In the genomic region with DNA sequence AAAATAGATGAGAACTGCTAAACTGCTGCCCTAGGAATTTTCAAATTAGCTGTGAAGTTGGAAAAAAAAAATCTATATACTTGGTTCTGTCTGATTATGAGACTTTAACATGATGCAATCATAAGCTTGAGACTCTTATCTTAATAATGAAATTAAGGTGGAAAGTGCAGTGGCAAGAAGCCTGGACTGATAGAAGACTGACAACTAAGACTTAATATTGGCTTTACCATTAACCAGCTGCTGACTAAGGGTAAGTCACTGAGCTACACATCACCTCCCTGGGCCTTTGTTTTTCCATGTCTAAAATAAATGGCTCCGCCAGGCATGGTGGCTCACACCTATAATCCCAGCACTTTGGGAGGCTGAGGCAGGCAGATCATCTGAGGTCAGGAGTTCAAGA, we compare ENCODE assay signal across 18 cellular contexts. TPM values are rescaled to one million over a fixed set of nuclear protein-coding genes. Genes with fewer than 3 reads are reported as not detected.
DNase-seq lines count a peak whose midpoint lies in the region; ATAC-seq, FAIRE-seq and TF ChIP-seq lines count a peak whose summit lies in the region.
"Had no signal": no experiment of that assay in that cellular context is flagged by ENCODE, and none has a peak within 500 bp of the region (broad histone marks: within the 10 kb centered on the region; RNA-seq: fewer than 3 reads in every experiment).

No MANE protein-coding gene starts in this region.

- intact Hi-C loops in left lung (cut with DNase I) = no loop called here

- TF ChIP-seq POLR2A in gastroesophageal sphincter (IDR thresholded peaks at IDR 0.05) = no peak

- TF ChIP-seq EP300 in gastroesophageal sphincter (IDR thresholded peaks at IDR 0.05) = no peak

- no peak for TF ChIP-seq CTCF in epithelial cell of proximal tubule (conservative IDR thresholded peaks at IDR 0.05; ENCODE audit: low read depth, low read length)
- no peak for TF ChIP-seq CTCF in gastroesophageal sphincter (IDR thresholded peaks at IDR 0.05)
- no peak for TF ChIP-seq CTCF in nephron progenitor cell (IDR thresholded peaks at IDR 0.05)
- TF ChIP-seq CTCF in left lung (IDR thresholded peaks at IDR 0.05) = no peak

- no peaks in the 10 kb centered on the region for H3K27me3 ChIP-seq in small intestine (ENCODE audit: control insufficient read depth in 2 of 2, insufficient read depth in 2 of 2, low read length in 2 of 2)
- no peaks in the 10 kb centered on the region for H3K27me3 ChIP-seq in gastroesophageal sphincter
- H3K27me3 ChIP-seq in left lung = no peaks in the 10 kb centered on the region
- H3K27me3 ChIP-seq: BLaER1 had no signal

- H3K36me3 Mint-ChIP-seq in nephron progenitor cell (ENCODE audit: low read depth) = peaks cover 23% of the 10 kb centered on the region

- H3K4me1 Mint-ChIP-seq in nephron progenitor cell = peaks cover 7% of the 10 kb centered on the region

- H3K36me3 ChIP-seq in small intestine (ENCODE audit: control insufficient read depth in 2 of 2, insufficient read depth in 2 of 2, low read length in 2 of 2) (peaks cover 0 to 2% of the 10 kb centered on the region in 2 donors), gastroesophageal sphincter (no peaks in the 10 kb centered on the region), left lung (peaks cover 0 to 18% of the 10 kb centered on the region in 2 donors)
- H3K36me3 ChIP-seq: HAP-1 had no signal

- no peaks in the 10 kb centered on the region for H3K9me3 Mint-ChIP-seq in nephron progenitor cell

- peaks cover 0 to 2% of the 10 kb centered on the region in 2 donors for H3K4me1 ChIP-seq in small intestine (ENCODE audit: control insufficient read depth in 2 of 2, insufficient read depth in 1 of 2, low read depth in 1 of 2, low read length in 1 of 2)
- peaks cover 0 to 12% (median 0%) of the 10 kb centered on the region in 3 donors for H3K4me1 ChIP-seq in gastroesophageal sphincter
- H3K4me1 ChIP-seq in left lung = peaks cover 0 to 7% of the 10 kb centered on the region in 2 donors
- H3K4me1 ChIP-seq: BLaER1 had no signal

- FAIRE-seq in RCC 7860 (lab: Jason Lieb, UNC) = peak; percentile 91
- FAIRE-seq in small intestine (lab: Jason Lieb, UNC) = no peak
- FAIRE-seq: GM18507, H1, HepG2, HTR-8/SVneo had no signal

- DNase-seq in NCI-H82 (lab: John Stamatoyannopoulos, UW) (peak; percentile 44), NCI-H82 treated with DMSO at 0.1 percent for 48 hours (lab: John Stamatoyannopoulos, UW; ENCODE audit: unreplicated experiment) (no peak), RCC 7860 (ENCODE audit: low spot score) (peak; percentile 79), epithelial cell of proximal tubule (ENCODE audit: low read depth) (peak; percentile 53), small intestine (peak; percentile 83), nephron progenitor cell (no peak), left lung (no peak)
- DNase-seq: AML-193, Calu3, DMS 273 treated with DMSO at 0.1 percent for 48 hours had no signal

- ATAC-seq in gastroesophageal sphincter (no peak), left lung (no peak)
- ATAC-seq: HepG2 had no signal

- H3K9me3 ChIP-seq in small intestine (ENCODE audit: control insufficient read depth, low read depth) (no peaks in the 10 kb centered on the region), gastroesophageal sphincter (no peaks in the 10 kb centered on the region), left lung (no peaks in the 10 kb centered on the region)
- H3K9me3 ChIP-seq: BLaER1, HAP-1 had no signal

- no peak overlapping the region for H3K4me3 Mint-ChIP-seq in nephron progenitor cell

- no peaks in the 10 kb centered on the region for H3K27me3 Mint-ChIP-seq in nephron progenitor cell (ENCODE audit: low read depth, poor library complexity)

- WGBS in small intestine, 3 donors = 41 to 89% (median 74%) methylated on average over 1 of the region's 1 CpG
- WGBS in gastroesophageal sphincter (ENCODE audit: low coverage in 1 of 2), 2 donors = 86 to 100% methylated on average over 1 of the region's 1 CpG

- H3K27ac ChIP-seq in small intestine (ENCODE audit: low read depth in 1 of 2, low read length in 1 of 2) (no peak overlapping the region), gastroesophageal sphincter (no peak overlapping the region), left lung (no peak overlapping the region)
- H3K27ac ChIP-seq: 22Rv1, BLaER1 had no signal

- no peak overlapping the region for H3K27ac Mint-ChIP-seq in nephron progenitor cell

- H3K4me3 ChIP-seq in epithelial cell of proximal tubule (ENCODE audit: low read depth, low read length) = no peak overlapping the region
- no peak overlapping the region for H3K4me3 ChIP-seq in small intestine (ENCODE audit: low read depth in 1 of 2, low read length in 2 of 2)
- no peak overlapping the region for H3K4me3 ChIP-seq in gastroesophageal sphincter
- H3K4me3 ChIP-seq in left lung = no peak overlapping the region
- H3K4me3 ChIP-seq: BLaER1, HAP-1 had no signal

RNA-seq across cellular contexts. Expression of a gene that starts 56.9 kb away (rescaled TPM):
- 41.2 and 50.1 TPM in 2 replicates for total RNA-seq in epithelial cell of proximal tubule
- 10 to 100 TPM; 10.3 to 21.5 (median 14.5) TPM for polyA plus RNA-seq in small intestine
- total RNA-seq in gastroesophageal sphincter = 1 to 10 TPM; 2.7 to 7.6 (median 4.1) TPM
- total RNA-seq in left lung = 1 to 10 TPM; 7.0 to 9.2 TPM

Comparison
In these comparisons a context has a peak if more than half of its experiments do, and no peak if none do; other contexts are left out.
1. DNase-seq: peak in NCI-H82 (single experiment), RCC 7860 (single experiment), epithelial cell of proximal tubule (single experiment) and small intestine (single experiment); none in NCI-H82 treated with DMSO at 0.1 percent for 48 hours (single experiment), nephron progenitor cell (single experiment) and left lung (0 of 2).